Comparison of ENCODE assay signal across 21 cellular contexts in genomic region chr4:174241162-174241561, GRCh38. TPM values are rescaled to one million over a fixed set of nuclear protein-coding genes. Genes with fewer than 3 reads are reported as not detected.
DNase-seq lines count a peak whose midpoint lies in the region; ATAC-seq, FAIRE-seq and TF ChIP-seq lines count a peak whose summit lies in the region.
"Had no signal": no experiment of that assay in that cellular context is flagged by ENCODE, and none has a peak within 500 bp of the region (broad histone marks: within the 10 kb centered on the region; RNA-seq: fewer than 3 reads in every experiment).

No MANE protein-coding gene starts in this region.

- no peak overlapping the region for H3K4me3 ChIP-seq in GM23338
- no peak overlapping the region for H3K4me3 ChIP-seq in astrocyte (ENCODE audit: insufficient read depth, low read depth, low read length)
- H3K4me3 ChIP-seq: BLaER1 treated with 17β-estradiol and CSF1 and Interleukin-3, amounts not matched to agents 10 nM and 100 nM; K562 had no signal

- peak; percentile 26 for FAIRE-seq in astrocyte (lab: Jason Lieb, UNC)
- FAIRE-seq: GM12891, H1, HTR-8/SVneo, K562 had no signal

- H3K9me3 ChIP-seq in astrocyte (ENCODE audit: insufficient read depth, low read depth, low read length): no peaks in the 10 kb centered on the region
- H3K9me3 ChIP-seq: BLaER1 treated with 17β-estradiol and CSF1 and Interleukin-3, amounts not matched to agents 10 nM and 100 nM had no signal

- no peaks in the 10 kb centered on the region for H3K27me3 Mint-ChIP-seq in GM23338 (ENCODE audit: insufficient read depth, low read depth, poor library complexity)
- H3K27me3 Mint-ChIP-seq in astrocyte (ENCODE audit: low read depth, unreplicated experiment): no peaks in the 10 kb centered on the region
- no peaks in the 10 kb centered on the region for H3K27me3 Mint-ChIP-seq in stimulated activated naive B cell treated with anti-CD40 and anti-IgM and Interleukin-4, amounts not matched to agents 10 μg/mL and 1 μg/mL and 100 μg/mL, for 72 hours
- H3K27me3 Mint-ChIP-seq: B cell had no signal

- no peak overlapping the region for H2AFZ ChIP-seq in GM23338
- H2AFZ ChIP-seq in astrocyte (ENCODE audit: low read depth, low read length): no peak overlapping the region

- no peak overlapping the region for H3K9ac ChIP-seq in astrocyte (ENCODE audit: low read length)
- H3K9ac ChIP-seq: BLaER1 treated with 17β-estradiol and CSF1 and Interleukin-3, amounts not matched to agents 10 nM and 100 nM had no signal

- H3K4me2 ChIP-seq in GM23338 (no peak overlapping the region), astrocyte (ENCODE audit: low read length) (no peak overlapping the region)
- H3K4me2 ChIP-seq: BLaER1 treated with 17β-estradiol and CSF1 and Interleukin-3, amounts not matched to agents 10 nM and 100 nM had no signal

- DNase-seq in GM23338 (ENCODE audit: low spot score) (no peak), astrocyte (ENCODE audit: low read depth) (no peak), NCI-H1436 treated with DMSO at 0.1 percent for 48 hours (lab: John Stamatoyannopoulos, UW) (no peak), dermis blood vessel endothelial cell (no peak)
- no peak for DNase-seq in stimulated activated naive B cell treated with anti-CD40 and anti-IgM and Interleukin-4, amounts not matched to agents 10 μg/mL and 1 μg/mL and 100 μg/mL, for 72 hours
- DNase-seq: CD8-positive, alpha-beta T cell; DMS 273 treated with DMSO at 0.1 percent for 48 hours; DMS53; DND-41; EL; H9; IMR-90; Karpas-422 had no signal

- H3K79me2 ChIP-seq in GM23338 (replicated peaks; ENCODE audit: insufficient read depth) (no peaks in the 10 kb centered on the region), astrocyte (ENCODE audit: insufficient read depth, low read length) (no peaks in the 10 kb centered on the region)

- H3K36me3 Mint-ChIP-seq in GM23338 (ENCODE audit: low read depth): no peaks in the 10 kb centered on the region
- H3K36me3 Mint-ChIP-seq in astrocyte (ENCODE audit: low read depth, unreplicated experiment): no peaks in the 10 kb centered on the region
- H3K36me3 Mint-ChIP-seq in stimulated activated naive B cell treated with anti-CD40 and anti-IgM and Interleukin-4, amounts not matched to agents 10 μg/mL and 1 μg/mL and 100 μg/mL, for 72 hours: peaks cover 4 to 5% of the 10 kb centered on the region in 2 donors

- H3K4me3 Mint-ChIP-seq in GM23338 (no peak overlapping the region), astrocyte (ENCODE audit: unreplicated experiment) (no peak overlapping the region)
- H3K4me3 Mint-ChIP-seq in stimulated activated naive B cell treated with anti-CD40 and anti-IgM and Interleukin-4, amounts not matched to agents 10 μg/mL and 1 μg/mL and 100 μg/mL, for 72 hours: no peak overlapping the region
- H3K4me3 Mint-ChIP-seq: B cell; CD8-positive, alpha-beta T cell; H9 had no signal

- H4K20me1 ChIP-seq in GM23338 (replicated peaks; ENCODE audit: insufficient read depth) (no peaks in the 10 kb centered on the region), astrocyte (ENCODE audit: insufficient read depth, low read length) (no peaks in the 10 kb centered on the region)
- H4K20me1 ChIP-seq: BLaER1 treated with 17β-estradiol and CSF1 and Interleukin-3, amounts not matched to agents 10 nM and 100 nM had no signal

- no peaks in the 10 kb centered on the region for H3K9me2 ChIP-seq in GM23338 (ENCODE audit: insufficient read depth)

- ATAC-seq in GM18861 (IDR thresholded peaks at IDR 0.05; ENCODE audit: unreplicated experiment): peak; percentile 54
- no peak for ATAC-seq in GM23338
- ATAC-seq in stimulated activated naive B cell treated with anti-CD40 and anti-IgM and Interleukin-4, amounts not matched to agents 10 μg/mL and 1 μg/mL and 100 μg/mL, for 72 hours (replicated peaks): no peak
- ATAC-seq in GM21381 (IDR thresholded peaks at IDR 0.05; ENCODE audit: unreplicated experiment): no peak
- ATAC-seq: CD8-positive, alpha-beta T cell; K562 had no signal

- H3K4me1 Mint-ChIP-seq in GM23338 (no peaks in the 10 kb centered on the region; the same call in 2 of the 3 replicates), astrocyte (ENCODE audit: low read depth, unreplicated experiment) (peaks cover 7% of the 10 kb centered on the region)
- no peaks in the 10 kb centered on the region for H3K4me1 Mint-ChIP-seq in stimulated activated naive B cell treated with anti-CD40 and anti-IgM and Interleukin-4, amounts not matched to agents 10 μg/mL and 1 μg/mL and 100 μg/mL, for 72 hours
- H3K4me1 Mint-ChIP-seq: B cell, H9 had no signal

- H3K9me3 Mint-ChIP-seq in GM23338: no peaks in the 10 kb centered on the region
- no peaks in the 10 kb centered on the region for H3K9me3 Mint-ChIP-seq in astrocyte (ENCODE audit: unreplicated experiment)
- no peaks in the 10 kb centered on the region for H3K9me3 Mint-ChIP-seq in stimulated activated naive B cell treated with anti-CD40 and anti-IgM and Interleukin-4, amounts not matched to agents 10 μg/mL and 1 μg/mL and 100 μg/mL, for 72 hours
- H3K9me3 Mint-ChIP-seq: CD8-positive, alpha-beta T cell; H9 had no signal

- no peak overlapping the region for H3K27ac ChIP-seq in GM23338 (ENCODE audit: low read depth)
- H3K27ac ChIP-seq in astrocyte (ENCODE audit: low read depth, low read length): no peak overlapping the region
- H3K27ac ChIP-seq: BLaER1 treated with 17β-estradiol and CSF1 and Interleukin-3, amounts not matched to agents 10 nM and 100 nM had no signal

- no peaks in the 10 kb centered on the region for H3K27me3 ChIP-seq in GM23338 (ENCODE audit: insufficient read depth)
- no peaks in the 10 kb centered on the region for H3K27me3 ChIP-seq in astrocyte (ENCODE audit: insufficient read depth, low read length)
- H3K27me3 ChIP-seq: BLaER1 treated with 17β-estradiol and CSF1 and Interleukin-3, amounts not matched to agents 10 nM and 100 nM had no signal

- H3K27ac Mint-ChIP-seq in GM23338: peak overlapping the region; percentile 61
- no peak overlapping the region for H3K27ac Mint-ChIP-seq in astrocyte (ENCODE audit: unreplicated experiment)
- H3K27ac Mint-ChIP-seq in stimulated activated naive B cell treated with anti-CD40 and anti-IgM and Interleukin-4, amounts not matched to agents 10 μg/mL and 1 μg/mL and 100 μg/mL, for 72 hours: no peak overlapping the region
- H3K27ac Mint-ChIP-seq: B cell; CD8-positive, alpha-beta T cell; H9 had no signal

- H3F3A ChIP-seq in GM23338 (replicated peaks; ENCODE audit: low read depth): no peaks in the 10 kb centered on the region

- H3K36me3 ChIP-seq in GM23338 (ENCODE audit: insufficient read depth): no peaks in the 10 kb centered on the region
- H3K36me3 ChIP-seq in astrocyte (ENCODE audit: insufficient read depth, low read length): peaks cover 4% of the 10 kb centered on the region

- TF ChIP-seq CTCF in GM23338 (conservative IDR thresholded peaks at IDR 0.05; ENCODE audit: low read depth in 2 of 2): no peak
- no peak for TF ChIP-seq CTCF in astrocyte (IDR thresholded peaks at IDR 0.05; ENCODE audit: insufficient read depth, low read depth, low read length)

- H3K4me1 ChIP-seq in GM23338 (ENCODE audit: insufficient read depth) (no peaks in the 10 kb centered on the region), astrocyte (ENCODE audit: insufficient read depth, low read length) (no peaks in the 10 kb centered on the region)
- H3K4me1 ChIP-seq: BLaER1 treated with 17β-estradiol and CSF1 and Interleukin-3, amounts not matched to agents 10 nM and 100 nM had no signal

TF ChIP-seq in GM23338, 12 proteins besides CTCF, POLR2A, EP300 and RAD21 (continues in another document):
- TF ChIP-seq REST (IDR thresholded peaks at IDR 0.05; ENCODE audit: unreplicated experiment): no peak

RNA-seq across cellular contexts. Expression of gene FBXO8, which starts 42.3 kb away (rescaled TPM):
- total RNA-seq in GM23338 (2014; rRNA removed; shearing (Covaris generic)): 7.9 and 9.4 TPM in 2 replicates
- 5.4 and 5.8 TPM in 2 replicates for polyA plus RNA-seq in GM23338 (2016; fragmentation: Nextera tagmentation; extraction: Ambion mirVana)
- total RNA-seq in astrocyte (11.9 and 13.1 TPM in 2 replicates), dermis blood vessel endothelial cell (28.3 and 41.0 TPM in 2 replicates)

RNA-seq across cellular contexts. Expression of gene CEP44, which starts 42.5 kb away (rescaled TPM):
- total RNA-seq in GM23338 (2014; rRNA removed; shearing (Covaris generic)): 17.4 and 20.4 TPM in 2 replicates
- 9.6 and 12.1 TPM in 2 replicates for polyA plus RNA-seq in GM23338 (2016; fragmentation: Nextera tagmentation; extraction: Ambion mirVana)
- total RNA-seq in astrocyte (11.5 and 12.0 TPM in 2 replicates), dermis blood vessel endothelial cell (12.4 and 13.8 TPM in 2 replicates)
